In the genomic region with DNA sequence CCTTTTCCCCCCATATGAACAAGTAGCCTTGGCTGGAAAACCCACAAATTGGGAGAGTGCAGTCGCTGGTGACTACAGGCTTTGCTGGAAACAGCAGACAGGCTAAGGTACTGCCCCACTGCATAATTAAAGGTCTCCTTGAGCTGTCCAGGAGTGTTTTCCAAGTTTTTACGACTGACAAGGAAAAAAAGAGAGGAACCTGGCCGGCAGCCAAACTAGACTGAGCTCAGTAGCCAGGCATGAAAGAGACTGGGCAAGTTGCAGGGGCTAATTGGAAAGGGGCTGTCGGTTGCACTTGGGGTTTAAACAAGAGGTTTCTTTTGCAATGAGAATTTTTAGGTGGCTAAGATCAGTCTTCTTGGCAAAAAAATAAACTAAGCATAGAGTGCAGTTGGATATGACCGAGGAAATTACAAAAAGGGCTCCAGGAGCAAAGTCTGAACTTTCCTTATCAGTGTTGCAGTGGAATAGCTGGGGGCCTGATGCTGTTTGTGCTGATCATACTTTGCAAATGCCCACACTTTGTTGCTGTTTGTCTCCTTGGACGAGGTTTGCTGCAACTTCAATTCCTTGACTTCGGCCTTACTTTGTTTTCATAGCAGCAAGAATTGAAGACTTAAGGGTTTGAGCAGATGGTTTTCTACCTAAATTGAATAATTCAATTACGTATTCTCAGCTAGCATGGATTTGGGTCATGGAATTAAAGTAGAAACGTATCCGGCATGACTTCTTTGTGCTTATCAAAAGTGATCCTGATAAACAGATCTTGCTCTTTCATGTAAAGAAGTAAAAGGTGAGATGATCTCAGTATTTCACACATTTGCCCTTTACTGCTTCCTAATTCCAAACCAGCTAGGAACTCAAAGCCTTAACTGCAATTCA, we compare ENCODE assay signal across 9 cellular contexts. TPM values are rescaled to one million over a fixed set of nuclear protein-coding genes. Genes with fewer than 3 reads are reported as not detected.
DNase-seq lines count a peak whose midpoint lies in the region; ATAC-seq and TF ChIP-seq lines count a peak whose summit lies in the region.
"Had no signal": no experiment of that assay in that cellular context is flagged by ENCODE, and none has a peak within 500 bp of the region (broad histone marks: within the 10 kb centered on the region; RNA-seq: fewer than 3 reads in every experiment).

No MANE protein-coding gene starts in this region.

- no peaks in the 10 kb centered on the region for H3K9me3 Mint-ChIP-seq in endothelial cell (ENCODE audit: unreplicated experiment)
- no peaks in the 10 kb centered on the region for H3K9me3 Mint-ChIP-seq in activated CD8-positive, alpha-beta T cell treated with anti-CD3 and anti-CD28 coated beads, Interleukin-2, amount 10 ng/mL, durations not matched to agents 7 days and 5 days (ENCODE audit: insufficient read depth)

- peak overlapping the region; percentile 86 to 88 for H3K27ac ChIP-seq in aorta (ENCODE audit: low read depth in 1 of 2, low read length in 2 of 2)

- DNase-seq in EH (ENCODE audit: low read depth) (peak; percentile 84), NCI-H774 (lab: John Stamatoyannopoulos, UW) (peak; percentile 35), endothelial cell (ENCODE audit: low spot score) (peak; percentile 28), midbrain (lab: John Stamatoyannopoulos, UW) (peak; percentile 34), aorta (peak; percentile 75 to 86)
- DNase-seq in activated CD8-positive, alpha-beta T cell treated with anti-CD3 and anti-CD28 coated beads, Interleukin-2, amount 10 ng/mL, durations not matched to agents 7 days and 5 days, result no peak

- peaks cover 4% of the 10 kb centered on the region for H3K36me3 Mint-ChIP-seq in endothelial cell (ENCODE audit: low read depth, unreplicated experiment)
- no peaks in the 10 kb centered on the region for H3K36me3 Mint-ChIP-seq in activated CD8-positive, alpha-beta T cell treated with anti-CD3 and anti-CD28 coated beads, Interleukin-2, amount 10 ng/mL, durations not matched to agents 7 days and 5 days (ENCODE audit: low read depth)
- H3K36me3 Mint-ChIP-seq: memory B cell had no signal

- no peaks in the 10 kb centered on the region for H3K27me3 ChIP-seq in aorta (ENCODE audit: control insufficient read depth in 1 of 2, insufficient read depth in 2 of 2, low read length in 1 of 2)

- ATAC-seq in aorta (ENCODE audit: low FRiP score) (peak; percentile 9), GM18870 (IDR thresholded peaks at IDR 0.05; ENCODE audit: unreplicated experiment) (no peak), GM21529 (IDR thresholded peaks at IDR 0.05; ENCODE audit: unreplicated experiment) (no peak)
- no peak for ATAC-seq in activated CD8-positive, alpha-beta T cell treated with anti-CD3 and anti-CD28 coated beads, Interleukin-2, amount 10 ng/mL, durations not matched to agents 7 days and 5 days

- H3K4me1 Mint-ChIP-seq in endothelial cell (ENCODE audit: unreplicated experiment), result peaks cover 25% of the 10 kb centered on the region
- peaks cover 14% of the 10 kb centered on the region for H3K4me1 Mint-ChIP-seq in activated CD8-positive, alpha-beta T cell treated with anti-CD3 and anti-CD28 coated beads, Interleukin-2, amount 10 ng/mL, durations not matched to agents 7 days and 5 days (ENCODE audit: low read depth)
- H3K4me1 Mint-ChIP-seq: memory B cell had no signal

- CTCF ChIA-PET in activated CD8-positive, alpha-beta T cell treated with anti-CD3 and anti-CD28 coated beads, Interleukin-2, amount 10 ng/mL, durations not matched to agents 7 days and 5 days (lab: Charles Lee), result no interaction called here

- TF ChIP-seq CTCF in endothelial cell (IDR thresholded peaks at IDR 0.05; ENCODE audit: unreplicated experiment), result no peak

- peak overlapping the region; percentile 20 to 81 for H3K4me3 ChIP-seq in aorta (ENCODE audit: low read length in 2 of 2)

- H3K9me3 ChIP-seq in aorta (ENCODE audit: control insufficient read depth, low read length), result no peaks in the 10 kb centered on the region

- H3K27ac Mint-ChIP-seq in endothelial cell (ENCODE audit: unreplicated experiment), result peak overlapping the region; percentile 94
- H3K27ac Mint-ChIP-seq in activated CD8-positive, alpha-beta T cell treated with anti-CD3 and anti-CD28 coated beads, Interleukin-2, amount 10 ng/mL, durations not matched to agents 7 days and 5 days, result no peak overlapping the region
- H3K27ac Mint-ChIP-seq: memory B cell had no signal

- WGBS in aorta, 2 donors, result 3 to 4% methylated on average over 10 of the region's 10 CpGs

- POLR2A ChIA-PET in activated CD8-positive, alpha-beta T cell treated with anti-CD3 and anti-CD28 coated beads, Interleukin-2, amount 10 ng/mL, durations not matched to agents 7 days and 5 days (lab: Charles Lee), result no interaction called here

- H3K4me1 ChIP-seq in aorta (ENCODE audit: control insufficient read depth in 1 of 2, insufficient read depth in 2 of 2, low read length in 2 of 2), result no peaks in the 10 kb centered on the region

- peak overlapping the region; percentile 98 for H3K4me3 Mint-ChIP-seq in endothelial cell (ENCODE audit: unreplicated experiment)
- no peak overlapping the region for H3K4me3 Mint-ChIP-seq in activated CD8-positive, alpha-beta T cell treated with anti-CD3 and anti-CD28 coated beads, Interleukin-2, amount 10 ng/mL, durations not matched to agents 7 days and 5 days
- H3K4me3 Mint-ChIP-seq: memory B cell had no signal

- intact Hi-C loops in aorta (cut with DNase I), result loop anchor here (2.0 to 10.0 kb wide), 6 partner anchors 131 to 709 kb away; no protein-coding TSS in a partner anchor

- no peaks in the 10 kb centered on the region for H3K36me3 ChIP-seq in aorta (ENCODE audit: control insufficient read depth in 1 of 2, insufficient read depth in 2 of 2, low read length in 1 of 2)

- H3K27me3 Mint-ChIP-seq in endothelial cell (ENCODE audit: unreplicated experiment), result peaks cover 15% of the 10 kb centered on the region
- H3K27me3 Mint-ChIP-seq in activated CD8-positive, alpha-beta T cell treated with anti-CD3 and anti-CD28 coated beads, Interleukin-2, amount 10 ng/mL, durations not matched to agents 7 days and 5 days (ENCODE audit: low read depth), result peaks cover 38% of the 10 kb centered on the region
- H3K27me3 Mint-ChIP-seq: memory B cell had no signal

RNA-seq across cellular contexts. Expression of a gene that starts 2.2 kb away (rescaled TPM):
- 22.8 TPM for total RNA-seq in endothelial cell (ENCODE audit: unreplicated experiment)
- total RNA-seq in aorta, result 10 to 100 TPM; 68.8 to 74.8 TPM
- 10 to 100 TPM; 60.2 to 65.3 TPM for polyA plus RNA-seq in aorta
- not detected for total RNA-seq in activated CD8-positive, alpha-beta T cell treated with anti-CD3 and anti-CD28 coated beads, Interleukin-2, amount 10 ng/mL, durations not matched to agents 7 days and 5 days

Comparison
In these comparisons a context has a peak if more than half of its experiments do, and no peak if none do; other contexts are left out.
1. RNA of a gene that starts 2.2 kb away (total RNA-seq): 68.8 to 74.8 TPM in aorta and 22.8 TPM in endothelial cell (single experiment); not detected in activated CD8-positive, alpha-beta T cell treated with anti-CD3 and anti-CD28 coated beads, Interleukin-2, amount 10 ng/mL, durations not matched to agents 7 days and 5 days; every median in the first group is over 10 times any median in the second.